In the genomic region with DNA sequence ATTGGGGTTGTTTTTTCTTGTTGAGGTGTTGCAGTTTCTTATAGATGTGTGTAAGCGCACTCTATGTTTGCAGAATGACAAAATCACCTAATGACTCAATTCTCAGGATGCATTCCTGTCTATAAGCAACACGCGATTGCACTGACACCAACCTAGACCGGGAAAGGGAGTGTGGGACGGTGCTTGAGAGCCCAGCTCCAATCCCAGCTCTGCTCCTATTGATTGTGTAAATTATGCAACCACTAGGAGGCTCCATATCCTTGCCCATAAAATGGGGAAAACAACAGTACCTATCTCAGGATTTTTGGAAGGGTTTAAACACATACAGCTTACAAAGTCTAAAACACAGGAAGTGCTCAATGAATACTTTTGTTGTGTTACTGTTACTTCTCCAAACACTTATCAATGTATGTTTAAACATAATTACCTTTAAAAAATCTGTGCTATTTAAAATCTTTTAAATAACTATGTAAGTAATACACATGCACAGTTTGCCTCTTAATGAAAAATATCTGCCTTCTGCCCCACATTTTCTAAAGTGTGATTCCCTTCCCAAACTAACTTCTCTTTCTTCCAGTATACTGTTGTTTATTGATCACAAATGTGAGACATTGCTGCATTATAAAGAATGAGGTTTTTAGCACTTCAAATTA, we compare ENCODE assay signal across 8 cellular contexts.
DNase-seq lines count a peak whose midpoint lies in the region; ATAC-seq and TF ChIP-seq lines count a peak whose summit lies in the region.

No MANE protein-coding gene starts in this region.

- no peak overlapping the region for H3K9ac ChIP-seq in DND-41 (ENCODE audit: low read depth, low read length)

- TF ChIP-seq CTCF in DND-41 (IDR thresholded peaks at IDR 0.05; ENCODE audit: borderline replicate concordance, extremely low read depth, low read length, poor library complexity, severe bottlenecking) (peak; percentile 57), HFF-Myc (IDR thresholded peaks at IDR 0.05; ENCODE audit: low read depth, low read length, missing control alignments) (peak; percentile 48)

- no peaks in the 10 kb centered on the region for H3K4me1 ChIP-seq in DND-41 (ENCODE audit: insufficient read depth, low read length)

- no peaks in the 10 kb centered on the region for H3K9me3 ChIP-seq in DND-41 (ENCODE audit: insufficient read depth, low read length, severe bottlenecking)

- H3K36me3 ChIP-seq in DND-41 (ENCODE audit: insufficient read depth, low read length), result no peaks in the 10 kb centered on the region

- no peak overlapping the region for H3K4me2 ChIP-seq in DND-41 (ENCODE audit: insufficient read depth, low read length)

- H2AFZ ChIP-seq in DND-41 (ENCODE audit: low read depth, low read length), result no peak overlapping the region

- no peaks in the 10 kb centered on the region for H3K27me3 ChIP-seq in DND-41 (ENCODE audit: insufficient read depth, low read length, poor library complexity)

- DNase-seq in DND-41 (no peak), HFF-Myc (ENCODE audit: extremely low read depth, low read depth) (peak; percentile 21), NCI-H524 (lab: John Stamatoyannopoulos, UW) (peak; percentile 34 to 76), dermis microvascular lymphatic vessel endothelial cell (ENCODE audit: low read depth in 2 of 2) (peak; percentile 11 to 12), medulla oblongata (ENCODE audit: extremely low spot score) (peak; percentile 54), NK-92 (lab: John Stamatoyannopoulos, UW; ENCODE audit: unreplicated experiment) (no peak)
- no peak for DNase-seq in stimulated activated naive CD4-positive, alpha-beta T cell (lab: John Stamatoyannopoulos, UW)

- no peaks in the 10 kb centered on the region for H4K20me1 ChIP-seq in DND-41 (ENCODE audit: insufficient read depth, low read length)

- H3K27ac ChIP-seq in DND-41 (ENCODE audit: low read length), result no peak overlapping the region

- ATAC-seq in DND-41 (ENCODE audit: insufficient read depth, low read depth), result no peak
- ATAC-seq in HG03571 (IDR thresholded peaks at IDR 0.05; ENCODE audit: unreplicated experiment), result no peak

- H3K4me3 ChIP-seq in DND-41 (ENCODE audit: low read depth in 1 of 2, low read length in 2 of 2) (no peak overlapping the region), HFF-Myc (replicated peaks; ENCODE audit: low read depth, low read length) (no peak overlapping the region)

- H3K79me2 ChIP-seq in DND-41 (ENCODE audit: insufficient read depth, low read length), result no peaks in the 10 kb centered on the region

Comparison
In these comparisons a context has a peak if more than half of its experiments do, and no peak if none do; other contexts are left out.
1. DNase-seq: peak in HFF-Myc (single experiment), NCI-H524 (2 of 2), dermis microvascular lymphatic vessel endothelial cell (2 of 2) and medulla oblongata (single experiment); none in DND-41 (single experiment), NK-92 (single experiment) and stimulated activated naive CD4-positive, alpha-beta T cell (0 of 6).